In genomic region chr21:29104239-29104708, GRCh38 we compare ENCODE assay signal across 15 cellular contexts. TPM values are rescaled to one million over a fixed set of nuclear protein-coding genes. Genes with fewer than 3 reads are reported as not detected.
A peak's percentile ranks its signal among the peaks of the same experiment; 100 is the strongest.
DNase-seq lines count a peak whose midpoint lies in the region; ATAC-seq and TF ChIP-seq lines count a peak whose summit lies in the region.
"Had no signal": no experiment of that assay in that cellular context is flagged by ENCODE, and none has a peak within 500 bp of the region (broad histone marks: within the 10 kb centered on the region; RNA-seq: fewer than 3 reads in every experiment).

No MANE protein-coding gene starts in this region.

- H3K27ac ChIP-seq in neuronal stem cell (replicated peaks; ENCODE audit: low read length) (peak overlapping the region; percentile 39), sigmoid colon (no peak overlapping the region), gastroesophageal sphincter (no peak overlapping the region)

- WGBS in neuronal stem cell (ENCODE audit: extremely low coverage in 2 of 2, insufficient read length in 2 of 2, insufficient replicate concordance in 1 of 2), 2 donors, result no CpG with 5 or more reads among the region's 7 CpGs
- 76 to 82% methylated on average over 7 of the region's 7 CpGs for WGBS in sigmoid colon, 2 donors
- 20 to 53% methylated on average over 1 to 7 of the region's 7 CpGs for WGBS in gastroesophageal sphincter (ENCODE audit: low coverage in 1 of 2), 2 donors

- H2BK15ac ChIP-seq in neuronal stem cell (ENCODE audit: low read length), result no peak overlapping the region

- no peak overlapping the region for H4K91ac ChIP-seq in neuronal stem cell (ENCODE audit: low read depth, low read length, poor library complexity)

- no peak overlapping the region for H2BK120ac ChIP-seq in neuronal stem cell (ENCODE audit: low read depth, low read length)

- peaks cover 3% of the 10 kb centered on the region for H3K4me1 ChIP-seq in adipocyte (ENCODE audit: control insufficient read depth, insufficient read depth, low read length)
- H3K4me1 ChIP-seq in neuronal stem cell (ENCODE audit: control insufficient read depth in 2 of 2, insufficient read depth in 1 of 2, low read depth in 1 of 2, low read length in 2 of 2), result peaks cover 0 to 2% of the 10 kb centered on the region in 2 donors
- peaks cover 0 to 10% (median 6%) of the 10 kb centered on the region in 4 donors for H3K4me1 ChIP-seq in sigmoid colon
- H3K4me1 ChIP-seq in gastroesophageal sphincter, result no peaks in the 10 kb centered on the region

- H2AFZ ChIP-seq in neuronal stem cell (ENCODE audit: low read length), result peak overlapping the region; percentile 21

- no peak overlapping the region for H3K18ac ChIP-seq in neuronal stem cell (ENCODE audit: low read length)

- no peak overlapping the region for H2BK12ac ChIP-seq in neuronal stem cell (ENCODE audit: low read length)

- peak; percentile 78 for ATAC-seq in GM18511 (IDR thresholded peaks at IDR 0.05; ENCODE audit: unreplicated experiment)
- ATAC-seq in HG02885 (IDR thresholded peaks at IDR 0.05; ENCODE audit: poor library complexity, unreplicated experiment), result peak; percentile 70
- no peak for ATAC-seq in gastroesophageal sphincter
- ATAC-seq: HCT116; left lobe of liver; stimulated activated naive CD8-positive, alpha-beta T cell treated with anti-CD3 and anti-CD28 coated beads, Interleukin-15, Interleukin-2, amounts not matched to agents 100 U/mL and 50 U/mL, for 24 hours; T-cell had no signal

- no peak overlapping the region for H3K14ac ChIP-seq in neuronal stem cell (ENCODE audit: low read length)

- TF ChIP-seq CTCF in sigmoid colon (IDR thresholded peaks at IDR 0.05), result no peak
- no peak for TF ChIP-seq CTCF in gastroesophageal sphincter (IDR thresholded peaks at IDR 0.05)

- H2AK5ac ChIP-seq in neuronal stem cell (ENCODE audit: low read depth, low read length), result no peak overlapping the region

- peak; percentile 13 for DNase-seq in adipocyte (ENCODE audit: low read depth)
- peak; percentile 45 for DNase-seq in neuronal stem cell (ENCODE audit: low spot score)
- DNase-seq in sigmoid colon, result no peak
- no peak for DNase-seq in glomerular visceral epithelial cell (ENCODE audit: extremely low spot score)
- DNase-seq in stimulated activated naive CD4-positive, alpha-beta T cell (lab: John Stamatoyannopoulos, UW), result no peak
- DNase-seq: activated CD4-positive, alpha-beta T cell treated with anti-CD3 and anti-CD28 coated beads, Interleukin-2, amount 50 U/mL, for 1 hour; CD4-positive, CD25-positive, alpha-beta regulatory T cell; stimulated activated CD4-positive, alpha-beta T cell treated with anti-CD3 and anti-CD28 coated beads, Interleukin-2, amount 100 ng/mL, for 24 hours; stimulated activated naive CD8-positive, alpha-beta T cell treated with anti-CD3 and anti-CD28 coated beads, Interleukin-15, Interleukin-2, amounts not matched to agents 100 U/mL and 50 U/mL, for 24 hours; T-cell had no signal

- no peak overlapping the region for H3K4me2 ChIP-seq in neuronal stem cell (ENCODE audit: insufficient read depth, low read length, poor library complexity, severe bottlenecking)

- H3K4ac ChIP-seq in neuronal stem cell (ENCODE audit: low read length), result no peak overlapping the region

- H2BK5ac ChIP-seq in neuronal stem cell (ENCODE audit: low read length), result no peak overlapping the region

- no peak overlapping the region for H3K23ac ChIP-seq in neuronal stem cell (ENCODE audit: low read depth, low read length, poor library complexity)

- H3K36me3 ChIP-seq in adipocyte (ENCODE audit: control insufficient read depth, insufficient read depth, low read length, severe bottlenecking) (no peaks in the 10 kb centered on the region), neuronal stem cell (replicated peaks in 1 of 2; ENCODE audit: control insufficient read depth in 2 of 2, insufficient read depth in 2 of 2, low read length in 2 of 2) (no peaks in the 10 kb centered on the region), sigmoid colon (no peaks in the 10 kb centered on the region), gastroesophageal sphincter (no peaks in the 10 kb centered on the region)

- no peak overlapping the region for H3K4me3 ChIP-seq in adipocyte (ENCODE audit: low read length)
- no peak overlapping the region for H3K4me3 ChIP-seq in neuronal stem cell (ENCODE audit: low read length in 2 of 2)
- no peak overlapping the region for H3K4me3 ChIP-seq in sigmoid colon
- no peak overlapping the region for H3K4me3 ChIP-seq in gastroesophageal sphincter

- H3K9ac ChIP-seq in adipocyte (ENCODE audit: low read length), result no peak overlapping the region
- H3K9ac ChIP-seq in neuronal stem cell (ENCODE audit: low read depth, low read length, poor library complexity), result no peak overlapping the region

- intact Hi-C loops in sigmoid colon (cut with DNase I), result no loop called here

- no peaks in the 10 kb centered on the region for H3K9me3 ChIP-seq in adipocyte (ENCODE audit: control insufficient read depth, low read length)
- H3K9me3 ChIP-seq in neuronal stem cell (replicated peaks in 1 of 2; ENCODE audit: control insufficient read depth in 2 of 2, insufficient read depth in 1 of 2, low read depth in 1 of 2, low read length in 2 of 2), result no peaks in the 10 kb centered on the region
- no peaks in the 10 kb centered on the region for H3K9me3 ChIP-seq in sigmoid colon
- no peaks in the 10 kb centered on the region for H3K9me3 ChIP-seq in gastroesophageal sphincter

- no peak for TF ChIP-seq EP300 in sigmoid colon (IDR thresholded peaks at IDR 0.05)
- TF ChIP-seq EP300 in gastroesophageal sphincter (IDR thresholded peaks at IDR 0.05), result no peak

- H3K27me3 ChIP-seq in adipocyte (replicated peaks; ENCODE audit: control insufficient read depth, insufficient read depth, low read length) (no peaks in the 10 kb centered on the region), neuronal stem cell (ENCODE audit: control insufficient read depth in 3 of 3, insufficient read depth in 3 of 3, low read depth in 1 of 3, low read length in 3 of 3) (no peaks in the 10 kb centered on the region), sigmoid colon (no peaks in the 10 kb centered on the region), gastroesophageal sphincter (no peaks in the 10 kb centered on the region)

- no peaks in the 10 kb centered on the region for H3K79me1 ChIP-seq in neuronal stem cell (ENCODE audit: low read depth, low read length)

- TF ChIP-seq POLR2A in sigmoid colon (IDR thresholded peaks at IDR 0.05) (no peak), gastroesophageal sphincter (IDR thresholded peaks at IDR 0.05) (no peak)

- H4K8ac ChIP-seq in neuronal stem cell (ENCODE audit: low read depth, low read length), result no peak overlapping the region

RNA-seq across cellular contexts. Expression of gene MAP3K7CL, which starts 26.2 kb away (rescaled TPM):
- 0.07 TPM for polyA plus RNA-seq in neuronal stem cell (2013, experiment 1 of 2)
- polyA plus RNA-seq in neuronal stem cell (2013, experiment 2 of 2), result not detected
- total RNA-seq in sigmoid colon (10 to 100 TPM in 1 of 4 donors, 1 to 10 TPM in 3; 4.4 to 12.2 (median 5.3) TPM), gastroesophageal sphincter (1 to 10 TPM; 1.5 to 2.6 (median 2.2) TPM)
- 1 to 10 TPM; 2.3 to 4.8 (median 4.1) TPM for polyA plus RNA-seq in sigmoid colon

RNA-seq across cellular contexts. Expression of gene CCT8, which starts 30.8 kb away (rescaled TPM):
- polyA plus RNA-seq in neuronal stem cell (2013, experiment 1 of 2), result 277 TPM
- 277 TPM for polyA plus RNA-seq in neuronal stem cell (2013, experiment 2 of 2)
- total RNA-seq in sigmoid colon (10 to 100 TPM; 67.3 to 99.1 (median 85.9) TPM), gastroesophageal sphincter (100 to 1,000 TPM in 1 of 4 donors, 10 to 100 TPM in 3; 90.6 to 133 (median 90.9) TPM)
- 100 to 1,000 TPM; 100 to 122 (median 101) TPM for polyA plus RNA-seq in sigmoid colon

Comparison
In these comparisons a context has a peak if more than half of its experiments do, and no peak if none do; other contexts are left out.
1. DNase-seq: peak in adipocyte (single experiment) and neuronal stem cell (single experiment); none in sigmoid colon (single experiment), glomerular visceral epithelial cell (single experiment) and stimulated activated naive CD4-positive, alpha-beta T cell (0 of 6).